In genomic region chr6:19524787-19525186, GRCh38 we compare ENCODE assay signal across 4 cellular contexts.
"Had no signal": no experiment of that assay in that cellular context is flagged by ENCODE, and none has a peak within 500 bp of the region (broad histone marks: within the 10 kb centered on the region; RNA-seq: fewer than 3 reads in every experiment).

No MANE protein-coding gene starts in this region.

- H3K4me3 Mint-ChIP-seq: GM23338, H9 had no signal

- H3K9me3 Mint-ChIP-seq: GM23338, H9 had no signal

- H3K27ac Mint-ChIP-seq: GM23338, H9 had no signal

- H3K4me1 Mint-ChIP-seq: GM23338 had no signal

- ATAC-seq: GM23338 had no signal

- DNase-seq: H9, HCEC 1CT, IMR-90 had no signal

- H3K4me3 ChIP-seq: GM23338 had no signal
